ENCODE assay signal across 1 cellular context in genomic region chr20:13008761-13009681, GRCh38.
TF ChIP-seq lines count a peak whose summit lies in the region.

SPTLC3 (plus strand) TSS chr20:13008972; CDS start chr20:13009268, 296 bp downstream.

TF ChIP-seq in HepG2, 621 proteins besides CTCF, POLR2A, EP300 and RAD21 (continued from another document):
- no peak for TF ChIP-seq ZBTB40 (IDR thresholded peaks at IDR 0.05)
- TF ChIP-seq ZBTB40 (CRISPR knock-in tag; IDR thresholded peaks at IDR 0.05) = no peak
- TF ChIP-seq ZBTB4 (CRISPR knock-in tag; IDR thresholded peaks at IDR 0.05; ENCODE audit: borderline replicate concordance) = no peak
- no peak for TF ChIP-seq MED1 (CRISPR knock-in tag; IDR thresholded peaks at IDR 0.05)
- TF ChIP-seq ATF3 (CRISPR knock-in tag; IDR thresholded peaks at IDR 0.05) = no peak
- no peak for TF ChIP-seq HNF4G (IDR thresholded peaks at IDR 0.05; ENCODE audit: borderline replicate concordance, low read depth, low read length)
- no peak for TF ChIP-seq HNF4G (CRISPR knock-in tag; IDR thresholded peaks at IDR 0.05; ENCODE audit: borderline replicate concordance, low read depth)
- TF ChIP-seq MXD4 (CRISPR knock-in tag; IDR thresholded peaks at IDR 0.05) = no peak
- no peak for TF ChIP-seq ELF1 (CRISPR knock-in tag; IDR thresholded peaks at IDR 0.05)
- TF ChIP-seq PBX3 (CRISPR knock-in tag; IDR thresholded peaks at IDR 0.05; ENCODE audit: borderline replicate concordance) = no peak
- TF ChIP-seq SUZ12 (IDR thresholded peaks at IDR 0.05; ENCODE audit: low read depth, low read length) = no peak
- no peak for TF ChIP-seq SIN3B (IDR thresholded peaks at IDR 0.05; ENCODE audit: low read length)
- no peak for TF ChIP-seq CCDC6 (CRISPR knock-in tag; IDR thresholded peaks at IDR 0.05)
